In genomic region chr19:1064661-1065605, GRCh38 we compare ENCODE assay signal across 1 cellular context.
TF ChIP-seq lines count a peak whose summit lies in the region.

No MANE protein-coding gene starts in this region.

TF ChIP-seq in A549, 52 proteins besides CTCF, POLR2A, EP300 and RAD21 (continued from another document):
- TF ChIP-seq ELK1 (IDR thresholded peaks at IDR 0.05; ENCODE audit: low read depth, low read length) = no peak
- TF ChIP-seq HDAC2 (IDR thresholded peaks at IDR 0.05) = peak; percentile 99
- no peak for TF ChIP-seq ZFP36 (IDR thresholded peaks at IDR 0.05; ENCODE audit: borderline replicate concordance, partially characterized antibody)
- TF ChIP-seq, protein P1, sequence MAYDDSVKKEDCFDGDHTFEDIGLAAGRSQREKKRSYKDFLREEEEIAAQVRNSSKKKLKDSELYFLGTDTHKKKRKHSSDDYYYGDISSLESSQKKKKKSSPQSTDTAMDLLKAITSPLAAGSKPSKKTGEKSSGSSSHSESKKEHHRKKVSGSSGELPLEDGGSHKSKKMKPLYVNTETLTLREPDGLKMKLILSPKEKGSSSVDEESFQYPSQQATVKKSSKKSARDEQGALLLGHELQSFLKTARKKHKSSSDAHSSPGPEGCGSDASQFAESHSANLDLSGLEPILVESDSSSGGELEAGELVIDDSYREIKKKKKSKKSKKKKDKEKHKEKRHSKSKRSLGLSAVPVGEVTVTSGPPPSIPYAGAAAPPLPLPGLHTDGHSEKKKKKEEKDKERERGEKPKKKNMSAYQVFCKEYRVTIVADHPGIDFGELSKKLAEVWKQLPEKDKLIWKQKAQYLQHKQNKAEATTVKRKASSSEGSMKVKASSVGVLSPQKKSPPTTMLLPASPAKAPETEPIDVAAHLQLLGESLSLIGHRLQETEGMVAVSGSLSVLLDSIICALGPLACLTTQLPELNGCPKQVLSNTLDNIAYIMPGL (CRISPR knock-in tag; IDR thresholded peaks at IDR 0.05; ENCODE audit: borderline replicate concordance) = no peak
- TF ChIP-seq MAFK (IDR thresholded peaks at IDR 0.05; ENCODE audit: partially characterized antibody) = no peak
- peak; percentile 95 for TF ChIP-seq MAX (IDR thresholded peaks at IDR 0.05)
- no peak for TF ChIP-seq RCOR1 (IDR thresholded peaks at IDR 0.05; ENCODE audit: low read depth, low read length)
- no peak for TF ChIP-seq GATA3 (IDR thresholded peaks at IDR 0.05; ENCODE audit: borderline replicate concordance)
- TF ChIP-seq ATOH8 (CRISPR knock-in tag; IDR thresholded peaks at IDR 0.05; ENCODE audit: low read depth) = peak; percentile 36; the same call in 1 of the 2 replicates
- TF ChIP-seq JUNB (IDR thresholded peaks at IDR 0.05) = no peak
- 0 out of 2 replicates have a peak, but pooled peaks have one; percentile 22 for TF ChIP-seq HOXB5 (CRISPR knock-in tag; IDR thresholded peaks at IDR 0.05)
- no peak for TF ChIP-seq FOSB (CRISPR knock-in tag; IDR thresholded peaks at IDR 0.05)
- no peak for TF ChIP-seq ZNF302 (CRISPR knock-in tag; IDR thresholded peaks at IDR 0.05)
- TF ChIP-seq, protein P2, sequence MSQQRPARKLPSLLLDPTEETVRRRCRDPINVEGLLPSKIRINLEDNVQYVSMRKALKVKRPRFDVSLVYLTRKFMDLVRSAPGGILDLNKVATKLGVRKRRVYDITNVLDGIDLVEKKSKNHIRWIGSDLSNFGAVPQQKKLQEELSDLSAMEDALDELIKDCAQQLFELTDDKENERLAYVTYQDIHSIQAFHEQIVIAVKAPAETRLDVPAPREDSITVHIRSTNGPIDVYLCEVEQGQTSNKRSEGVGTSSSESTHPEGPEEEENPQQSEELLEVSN (IDR thresholded peaks at IDR 0.05; ENCODE audit: borderline replicate concordance, low read depth) = peak; percentile 89
- no peak for TF ChIP-seq KDM5A (IDR thresholded peaks at IDR 0.05)
- no peak for TF ChIP-seq TP53 (CRISPR knock-in tag; IDR thresholded peaks at IDR 0.05)
- no peak for TF ChIP-seq FOSL2 (IDR thresholded peaks at IDR 0.05)
- TF ChIP-seq FOSL2 (CRISPR knock-in tag; IDR thresholded peaks at IDR 0.05) = no peak
- TF ChIP-seq MAZ (IDR thresholded peaks at IDR 0.05; ENCODE audit: borderline replicate concordance, low read depth, low read length) = no peak
- TF ChIP-seq HOXB13 (CRISPR knock-in tag; IDR thresholded peaks at IDR 0.05; ENCODE audit: low read depth) = no peak
- TF ChIP-seq RNF2 (IDR thresholded peaks at IDR 0.05; ENCODE audit: borderline replicate concordance, low read depth) = peak; percentile 77; the same call in 1 of the 2 replicates
- TF ChIP-seq MYC (IDR thresholded peaks at IDR 0.05; ENCODE audit: borderline replicate concordance, low read length) = peak; percentile 47; the same call in 1 of the 2 replicates
- TF ChIP-seq ZSCAN20 (CRISPR knock-in tag; IDR thresholded peaks at IDR 0.05) = no peak
- TF ChIP-seq HEYL (CRISPR knock-in tag; IDR thresholded peaks at IDR 0.05) = no peak
- peak; percentile 23; the same call in 1 of the 3 replicates for TF ChIP-seq SMC3 (IDR thresholded peaks at IDR 0.05)
- TF ChIP-seq CEBPB (IDR thresholded peaks at IDR 0.05) = no peak
- TF ChIP-seq, protein P3, sequence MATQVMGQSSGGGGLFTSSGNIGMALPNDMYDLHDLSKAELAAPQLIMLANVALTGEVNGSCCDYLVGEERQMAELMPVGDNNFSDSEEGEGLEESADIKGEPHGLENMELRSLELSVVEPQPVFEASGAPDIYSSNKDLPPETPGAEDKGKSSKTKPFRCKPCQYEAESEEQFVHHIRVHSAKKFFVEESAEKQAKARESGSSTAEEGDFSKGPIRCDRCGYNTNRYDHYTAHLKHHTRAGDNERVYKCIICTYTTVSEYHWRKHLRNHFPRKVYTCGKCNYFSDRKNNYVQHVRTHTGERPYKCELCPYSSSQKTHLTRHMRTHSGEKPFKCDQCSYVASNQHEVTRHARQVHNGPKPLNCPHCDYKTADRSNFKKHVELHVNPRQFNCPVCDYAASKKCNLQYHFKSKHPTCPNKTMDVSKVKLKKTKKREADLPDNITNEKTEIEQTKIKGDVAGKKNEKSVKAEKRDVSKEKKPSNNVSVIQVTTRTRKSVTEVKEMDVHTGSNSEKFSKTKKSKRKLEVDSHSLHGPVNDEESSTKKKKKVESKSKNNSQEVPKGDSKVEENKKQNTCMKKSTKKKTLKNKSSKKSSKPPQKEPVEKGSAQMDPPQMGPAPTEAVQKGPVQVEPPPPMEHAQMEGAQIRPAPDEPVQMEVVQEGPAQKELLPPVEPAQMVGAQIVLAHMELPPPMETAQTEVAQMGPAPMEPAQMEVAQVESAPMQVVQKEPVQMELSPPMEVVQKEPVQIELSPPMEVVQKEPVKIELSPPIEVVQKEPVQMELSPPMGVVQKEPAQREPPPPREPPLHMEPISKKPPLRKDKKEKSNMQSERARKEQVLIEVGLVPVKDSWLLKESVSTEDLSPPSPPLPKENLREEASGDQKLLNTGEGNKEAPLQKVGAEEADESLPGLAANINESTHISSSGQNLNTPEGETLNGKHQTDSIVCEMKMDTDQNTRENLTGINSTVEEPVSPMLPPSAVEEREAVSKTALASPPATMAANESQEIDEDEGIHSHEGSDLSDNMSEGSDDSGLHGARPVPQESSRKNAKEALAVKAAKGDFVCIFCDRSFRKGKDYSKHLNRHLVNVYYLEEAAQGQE (IDR thresholded peaks at IDR 0.05) = no peak
- no peak for TF ChIP-seq ESRRA (IDR thresholded peaks at IDR 0.05; ENCODE audit: borderline replicate concordance, low read length)
- TF ChIP-seq RFX5 (IDR thresholded peaks at IDR 0.05) = no peak
- TF ChIP-seq CHD2 (IDR thresholded peaks at IDR 0.05; ENCODE audit: low read length, partially characterized antibody) = no peak
- no peak for TF ChIP-seq EHF (CRISPR knock-in tag; IDR thresholded peaks at IDR 0.05)
- no peak for TF ChIP-seq KDM1A (IDR thresholded peaks at IDR 0.05; ENCODE audit: low read depth)
- TF ChIP-seq, protein P4, sequence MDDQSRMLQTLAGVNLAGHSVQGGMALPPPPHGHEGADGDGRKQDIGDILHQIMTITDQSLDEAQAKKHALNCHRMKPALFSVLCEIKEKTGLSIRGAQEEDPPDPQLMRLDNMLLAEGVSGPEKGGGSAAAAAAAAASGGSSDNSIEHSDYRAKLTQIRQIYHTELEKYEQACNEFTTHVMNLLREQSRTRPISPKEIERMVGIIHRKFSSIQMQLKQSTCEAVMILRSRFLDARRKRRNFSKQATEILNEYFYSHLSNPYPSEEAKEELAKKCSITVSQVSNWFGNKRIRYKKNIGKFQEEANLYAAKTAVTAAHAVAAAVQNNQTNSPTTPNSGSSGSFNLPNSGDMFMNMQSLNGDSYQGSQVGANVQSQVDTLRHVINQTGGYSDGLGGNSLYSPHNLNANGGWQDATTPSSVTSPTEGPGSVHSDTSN (IDR thresholded peaks at IDR 0.05) = no peak
- TF ChIP-seq CBX2 (IDR thresholded peaks at IDR 0.05; ENCODE audit: borderline replicate concordance, low read depth) = no peak
- no peak for TF ChIP-seq HOXA7 (CRISPR knock-in tag; IDR thresholded peaks at IDR 0.05)
- TF ChIP-seq NFE2L2 (conservative IDR thresholded peaks at IDR 0.05; ENCODE audit: low read length) = no peak
